In the genomic region with DNA sequence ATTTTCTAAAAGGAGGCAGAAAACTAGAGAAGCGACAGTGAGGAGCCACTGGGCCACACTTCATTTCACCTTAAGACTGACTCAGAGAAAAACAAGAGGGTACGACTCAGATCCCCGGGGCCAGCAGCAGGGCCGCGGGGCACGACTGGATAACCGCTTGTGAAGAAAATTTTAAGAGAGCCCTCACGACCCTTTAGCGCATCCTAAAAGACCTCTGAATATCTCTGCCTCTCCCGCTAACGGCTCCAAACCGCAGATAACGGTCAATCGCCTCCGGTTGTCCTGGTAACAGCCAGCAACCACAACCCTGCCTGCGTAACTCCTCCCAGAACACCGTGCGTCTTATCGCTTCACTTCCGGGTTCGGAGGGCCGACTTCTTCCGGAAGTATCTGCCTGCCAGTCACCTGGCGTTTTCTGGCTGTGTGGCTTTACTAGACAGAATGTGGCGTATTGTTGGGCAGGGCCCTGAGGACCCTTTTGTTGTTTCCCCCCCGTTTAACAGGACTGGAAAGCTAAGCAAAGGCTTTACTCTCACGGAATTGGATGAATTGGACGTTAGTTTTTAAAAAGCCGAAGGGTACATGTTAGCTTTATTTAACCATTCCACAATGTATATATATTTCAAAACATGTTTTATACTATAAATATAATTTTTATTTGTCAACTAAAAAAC, we compare ENCODE assay signal across 8 cellular contexts. TPM values are rescaled to one million over a fixed set of nuclear protein-coding genes. Genes with fewer than 3 reads are reported as not detected.
DNase-seq lines count a peak whose midpoint lies in the region; ATAC-seq and TF ChIP-seq lines count a peak whose summit lies in the region.

No MANE protein-coding gene starts in this region.

- peak overlapping the region; percentile 99 for H3K4me2 ChIP-seq in osteoblast (ENCODE audit: insufficient read depth, low read length)

- peak overlapping the region; percentile 74 for H3K9ac ChIP-seq in SK-N-MC (ENCODE audit: insufficient read length)

- peaks cover 4% of the 10 kb centered on the region for H3K27me3 ChIP-seq in osteoblast (ENCODE audit: insufficient read depth, low read length)
- no peaks in the 10 kb centered on the region for H3K27me3 ChIP-seq in thoracic aorta (replicated peaks; ENCODE audit: insufficient read depth)

- peak; percentile 48 for DNase-seq in NCI-H1048 (lab: John Stamatoyannopoulos, UW)
- peak; percentile 48 for DNase-seq in SK-N-MC (ENCODE audit: low read depth, low spot score)
- DNase-seq in glutamatergic neuron, result peak; percentile 86
- DNase-seq in osteoblast (ENCODE audit: insufficient read length, low spot score, missing footprints), result peak; percentile 89
- DNase-seq in thoracic aorta (ENCODE audit: low spot score), result peak; percentile 72

- peaks cover 5% of the 10 kb centered on the region for H3K36me3 Mint-ChIP-seq in activated naive CD4-positive, alpha-beta T cell treated with anti-CD3 and anti-CD28 coated beads, Interleukin-2, amount 50 U/mL, for 24 hours
- no peaks in the 10 kb centered on the region for H3K36me3 Mint-ChIP-seq in glutamatergic neuron (ENCODE audit: unreplicated experiment)

- ATAC-seq in HG02588 (IDR thresholded peaks at IDR 0.05; ENCODE audit: unreplicated experiment), result peak; percentile 98
- ATAC-seq in thoracic aorta (ENCODE audit: insufficient number of reproducible peaks, low FRiP score, low read depth), result peak; percentile 86

- no peaks in the 10 kb centered on the region for H3K36me3 ChIP-seq in SK-N-MC (ENCODE audit: insufficient read depth, low read length)
- H3K36me3 ChIP-seq in osteoblast (ENCODE audit: insufficient read depth, low read length), result no peaks in the 10 kb centered on the region
- H3K36me3 ChIP-seq in thoracic aorta, result no peaks in the 10 kb centered on the region

- H3K4me3 ChIP-seq in GM08714 (ENCODE audit: low read length) (peak overlapping the region; percentile 78), SK-N-MC (peak overlapping the region; percentile 80), osteoblast (ENCODE audit: insufficient read depth, low read length) (peak overlapping the region; percentile 89), thoracic aorta (peak overlapping the region; percentile 83)

- H3K27ac Mint-ChIP-seq in activated naive CD4-positive, alpha-beta T cell treated with anti-CD3 and anti-CD28 coated beads, Interleukin-2, amount 50 U/mL, for 24 hours, result peak overlapping the region; percentile 100
- H3K27ac Mint-ChIP-seq in glutamatergic neuron (ENCODE audit: unreplicated experiment), result peak overlapping the region; percentile 75

- H3K9me3 Mint-ChIP-seq in activated naive CD4-positive, alpha-beta T cell treated with anti-CD3 and anti-CD28 coated beads, Interleukin-2, amount 50 U/mL, for 24 hours, result no peaks in the 10 kb centered on the region
- H3K9me3 Mint-ChIP-seq in glutamatergic neuron (ENCODE audit: unreplicated experiment), result peaks cover 5% of the 10 kb centered on the region

- peaks cover 45% of the 10 kb centered on the region for H3K4me1 Mint-ChIP-seq in activated naive CD4-positive, alpha-beta T cell treated with anti-CD3 and anti-CD28 coated beads, Interleukin-2, amount 50 U/mL, for 24 hours
- peaks cover 7% of the 10 kb centered on the region for H3K4me1 Mint-ChIP-seq in glutamatergic neuron (ENCODE audit: low read depth, unreplicated experiment)

- H4K20me1 ChIP-seq in osteoblast (ENCODE audit: insufficient read depth, low read length), result no peaks in the 10 kb centered on the region

- peak overlapping the region; percentile 99 for H3K4me3 Mint-ChIP-seq in activated naive CD4-positive, alpha-beta T cell treated with anti-CD3 and anti-CD28 coated beads, Interleukin-2, amount 50 U/mL, for 24 hours
- peak overlapping the region; percentile 94 for H3K4me3 Mint-ChIP-seq in glutamatergic neuron (ENCODE audit: unreplicated experiment)

- H3K4me1 ChIP-seq in osteoblast (ENCODE audit: insufficient read depth, low read length) (peaks cover 15% of the 10 kb centered on the region), thoracic aorta (ENCODE audit: control insufficient read depth in 1 of 2, low read depth in 2 of 2) (peaks cover 6 to 23% of the 10 kb centered on the region in 2 donors)

- no peaks in the 10 kb centered on the region for H3K79me2 ChIP-seq in osteoblast (ENCODE audit: insufficient read depth, low read length)

- H3K27ac ChIP-seq in SK-N-MC (peak overlapping the region; percentile 45; the same call in 1 of the 2 replicates), osteoblast (ENCODE audit: low read depth, low read length) (peak overlapping the region; percentile 97), thoracic aorta (peak overlapping the region; percentile 54 to 64)

- H3K27me3 Mint-ChIP-seq in activated naive CD4-positive, alpha-beta T cell treated with anti-CD3 and anti-CD28 coated beads, Interleukin-2, amount 50 U/mL, for 24 hours, result no peaks in the 10 kb centered on the region
- peaks cover 3% of the 10 kb centered on the region for H3K27me3 Mint-ChIP-seq in glutamatergic neuron (ENCODE audit: unreplicated experiment)

- TF ChIP-seq CTCF in glutamatergic neuron (IDR thresholded peaks at IDR 0.05; ENCODE audit: partially characterized antibody, unreplicated experiment) (no peak), osteoblast (IDR thresholded peaks at IDR 0.05; ENCODE audit: extremely low read depth, low read depth, low read length) (no peak), thoracic aorta (IDR thresholded peaks at IDR 0.05) (no peak)

- no peaks in the 10 kb centered on the region for H3K9me3 ChIP-seq in SK-N-MC (ENCODE audit: low read depth, low read length)
- H3K9me3 ChIP-seq in osteoblast (ENCODE audit: low read depth, low read length), result no peaks in the 10 kb centered on the region
- no peaks in the 10 kb centered on the region for H3K9me3 ChIP-seq in thoracic aorta

- H2AFZ ChIP-seq in osteoblast (ENCODE audit: low read length), result peak overlapping the region; percentile 99

RNA-seq across cellular contexts. Expression of gene ATP23, which starts 5.4 kb away (rescaled TPM):
- total RNA-seq in glutamatergic neuron (ENCODE audit: unreplicated experiment) (1.3 TPM), osteoblast (5.1 and 6.2 TPM in 2 replicates), thoracic aorta (1 to 10 TPM; 4.4 to 7.4 TPM)

Comparison
In these comparisons a context has a peak if more than half of its experiments do, and no peak if none do; other contexts are left out.
1. Peak in every context shown above with its lines: DNase-seq, ATAC-seq, H3K4me3 ChIP-seq and H3K27ac ChIP-seq.
2. H3K27ac ChIP-seq: peak in every context shown above with its lines; median percentile 97 in osteoblast; 59 in thoracic aorta; 45 in SK-N-MC.